ENCODE assay signal across 1 cellular context in the genomic region with DNA sequence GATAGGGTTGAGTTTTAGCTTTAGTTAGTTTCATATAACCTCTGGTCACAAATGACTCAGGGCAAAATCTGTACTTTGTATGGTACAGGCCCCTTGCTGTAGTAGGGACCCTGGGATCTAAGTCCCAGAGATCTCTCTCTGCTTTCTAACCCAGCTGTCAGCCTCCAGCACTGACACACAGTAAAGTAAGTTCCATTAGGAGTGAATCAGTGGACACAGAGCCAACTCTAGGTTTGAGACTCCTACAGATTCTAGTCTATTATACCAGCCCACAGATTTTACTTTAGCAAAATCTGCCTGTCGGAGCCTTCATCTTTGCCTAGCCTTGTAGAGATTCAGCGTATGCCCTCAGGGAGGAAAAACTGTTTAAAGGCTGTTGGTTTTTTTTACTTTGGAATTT.
TF ChIP-seq lines count a peak whose summit lies in the region.

No MANE protein-coding gene starts in this region.

TF ChIP-seq in GM23338, 12 proteins besides CTCF, POLR2A, EP300 and RAD21 (continued from another document):
- TF ChIP-seq, protein P1, sequence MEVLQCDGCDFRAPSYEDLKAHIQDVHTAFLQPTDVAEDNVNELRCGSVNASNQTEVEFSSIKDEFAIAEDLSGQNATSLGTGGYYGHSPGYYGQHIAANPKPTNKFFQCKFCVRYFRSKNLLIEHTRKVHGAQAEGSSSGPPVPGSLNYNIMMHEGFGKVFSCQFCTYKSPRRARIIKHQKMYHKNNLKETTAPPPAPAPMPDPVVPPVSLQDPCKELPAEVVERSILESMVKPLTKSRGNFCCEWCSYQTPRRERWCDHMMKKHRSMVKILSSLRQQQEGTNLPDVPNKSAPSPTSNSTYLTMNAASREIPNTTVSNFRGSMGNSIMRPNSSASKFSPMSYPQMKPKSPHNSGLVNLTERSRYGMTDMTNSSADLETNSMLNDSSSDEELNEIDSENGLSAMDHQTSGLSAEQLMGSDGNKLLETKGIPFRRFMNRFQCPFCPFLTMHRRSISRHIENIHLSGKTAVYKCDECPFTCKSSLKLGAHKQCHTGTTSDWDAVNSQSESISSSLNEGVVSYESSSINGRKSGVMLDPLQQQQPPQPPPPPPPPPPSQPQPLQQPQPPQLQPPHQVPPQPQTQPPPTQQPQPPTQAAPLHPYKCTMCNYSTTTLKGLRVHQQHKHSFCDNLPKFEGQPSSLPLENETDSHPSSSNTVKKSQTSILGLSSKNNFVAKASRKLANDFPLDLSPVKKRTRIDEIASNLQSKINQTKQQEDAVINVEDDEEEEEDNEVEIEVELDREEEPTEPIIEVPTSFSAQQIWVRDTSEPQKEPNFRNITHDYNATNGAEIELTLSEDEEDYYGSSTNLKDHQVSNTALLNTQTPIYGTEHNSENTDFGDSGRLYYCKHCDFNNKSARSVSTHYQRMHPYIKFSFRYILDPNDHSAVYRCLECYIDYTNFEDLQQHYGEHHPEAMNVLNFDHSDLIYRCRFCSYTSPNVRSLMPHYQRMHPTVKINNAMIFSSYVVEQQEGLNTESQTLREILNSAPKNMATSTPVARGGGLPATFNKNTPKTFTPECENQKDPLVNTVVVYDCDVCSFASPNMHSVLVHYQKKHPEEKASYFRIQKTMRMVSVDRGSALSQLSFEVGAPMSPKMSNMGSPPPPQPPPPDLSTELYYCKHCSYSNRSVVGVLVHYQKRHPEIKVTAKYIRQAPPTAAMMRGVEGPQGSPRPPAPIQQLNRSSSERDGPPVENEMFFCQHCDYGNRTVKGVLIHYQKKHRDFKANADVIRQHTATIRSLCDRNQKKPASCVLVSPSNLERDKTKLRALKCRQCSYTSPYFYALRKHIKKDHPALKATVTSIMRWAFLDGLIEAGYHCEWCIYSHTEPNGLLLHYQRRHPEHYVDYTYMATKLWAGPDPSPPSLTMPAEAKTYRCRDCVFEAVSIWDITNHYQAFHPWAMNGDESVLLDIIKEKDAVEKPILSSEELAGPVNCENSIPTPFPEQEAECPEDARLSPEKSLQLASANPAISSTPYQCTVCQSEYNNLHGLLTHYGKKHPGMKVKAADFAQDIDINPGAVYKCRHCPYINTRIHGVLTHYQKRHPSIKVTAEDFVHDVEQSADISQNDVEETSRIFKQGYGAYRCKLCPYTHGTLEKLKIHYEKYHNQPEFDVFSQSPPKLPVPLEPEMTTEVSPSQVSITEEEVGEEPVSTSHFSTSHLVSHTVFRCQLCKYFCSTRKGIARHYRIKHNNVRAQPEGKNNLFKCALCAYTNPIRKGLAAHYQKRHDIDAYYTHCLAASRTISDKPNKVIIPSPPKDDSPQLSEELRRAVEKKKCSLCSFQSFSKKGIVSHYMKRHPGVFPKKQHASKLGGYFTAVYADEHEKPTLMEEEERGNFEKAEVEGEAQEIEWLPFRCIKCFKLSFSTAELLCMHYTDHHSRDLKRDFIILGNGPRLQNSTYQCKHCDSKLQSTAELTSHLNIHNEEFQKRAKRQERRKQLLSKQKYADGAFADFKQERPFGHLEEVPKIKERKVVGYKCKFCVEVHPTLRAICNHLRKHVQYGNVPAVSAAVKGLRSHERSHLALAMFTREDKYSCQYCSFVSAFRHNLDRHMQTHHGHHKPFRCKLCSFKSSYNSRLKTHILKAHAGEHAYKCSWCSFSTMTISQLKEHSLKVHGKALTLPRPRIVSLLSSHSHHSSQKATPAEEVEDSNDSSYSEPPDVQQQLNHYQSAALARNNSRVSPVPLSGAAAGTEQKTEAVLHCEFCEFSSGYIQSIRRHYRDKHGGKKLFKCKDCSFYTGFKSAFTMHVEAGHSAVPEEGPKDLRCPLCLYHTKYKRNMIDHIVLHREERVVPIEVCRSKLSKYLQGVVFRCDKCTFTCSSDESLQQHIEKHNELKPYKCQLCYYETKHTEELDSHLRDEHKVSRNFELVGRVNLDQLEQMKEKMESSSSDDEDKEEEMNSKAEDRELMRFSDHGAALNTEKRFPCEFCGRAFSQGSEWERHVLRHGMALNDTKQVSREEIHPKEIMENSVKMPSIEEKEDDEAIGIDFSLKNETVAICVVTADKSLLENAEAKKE (CRISPR knock-in tag; IDR thresholded peaks at IDR 0.05), result no peak
- no peak for TF ChIP-seq ZNF114 (CRISPR knock-in tag; IDR thresholded peaks at IDR 0.05)
- no peak for TF ChIP-seq CREB1 (CRISPR knock-in tag; IDR thresholded peaks at IDR 0.05; ENCODE audit: low read depth)
- TF ChIP-seq EZH2phosphoT487 (IDR thresholded peaks at IDR 0.05; ENCODE audit: unreplicated experiment), result no peak
- no peak for TF ChIP-seq STAT1 (IDR thresholded peaks at IDR 0.05; ENCODE audit: unreplicated experiment)
- TF ChIP-seq NANOG (IDR thresholded peaks at IDR 0.05; ENCODE audit: borderline replicate concordance), result no peak
- TF ChIP-seq JUNB (IDR thresholded peaks at IDR 0.05; ENCODE audit: unreplicated experiment), result no peak
- TF ChIP-seq, protein P2, sequence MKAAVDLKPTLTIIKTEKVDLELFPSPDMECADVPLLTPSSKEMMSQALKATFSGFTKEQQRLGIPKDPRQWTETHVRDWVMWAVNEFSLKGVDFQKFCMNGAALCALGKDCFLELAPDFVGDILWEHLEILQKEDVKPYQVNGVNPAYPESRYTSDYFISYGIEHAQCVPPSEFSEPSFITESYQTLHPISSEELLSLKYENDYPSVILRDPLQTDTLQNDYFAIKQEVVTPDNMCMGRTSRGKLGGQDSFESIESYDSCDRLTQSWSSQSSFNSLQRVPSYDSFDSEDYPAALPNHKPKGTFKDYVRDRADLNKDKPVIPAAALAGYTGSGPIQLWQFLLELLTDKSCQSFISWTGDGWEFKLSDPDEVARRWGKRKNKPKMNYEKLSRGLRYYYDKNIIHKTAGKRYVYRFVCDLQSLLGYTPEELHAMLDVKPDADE (IDR thresholded peaks at IDR 0.05), result no peak
- TF ChIP-seq EZH2 (IDR thresholded peaks at IDR 0.05; ENCODE audit: low read depth, unreplicated experiment), result no peak
